Comparison of ENCODE assay signal across 1 cellular context in genomic region chr13:113393572-113394503, GRCh38.
TF ChIP-seq lines count a peak whose summit lies in the region.

No MANE protein-coding gene starts in this region.

TF ChIP-seq in HepG2, 621 proteins besides CTCF, POLR2A, EP300 and RAD21 (continued from another document and continues in another):
- TF ChIP-seq ZNF691 (CRISPR knock-in tag; IDR thresholded peaks at IDR 0.05; ENCODE audit: borderline replicate concordance, low read depth) (no peak; the same call in 1 of the 2 replicates), TMF1 (CRISPR knock-in tag; IDR thresholded peaks at IDR 0.05; ENCODE audit: low read depth) (no peak), THAP11 (CRISPR knock-in tag; IDR thresholded peaks at IDR 0.05) (no peak), ETV5 (CRISPR knock-in tag; IDR thresholded peaks at IDR 0.05; ENCODE audit: borderline replicate concordance) (peak; percentile 50; the same call in 1 of the 2 replicates), CSRNP1 (CRISPR knock-in tag; IDR thresholded peaks at IDR 0.05) (0 out of 2 replicates have a peak, but pooled peaks have one; percentile 56), NR2C2 (CRISPR knock-in tag; IDR thresholded peaks at IDR 0.05; ENCODE audit: borderline replicate concordance) (peak; percentile 36; the same call in 1 of the 2 replicates), ZSCAN5A (CRISPR knock-in tag; IDR thresholded peaks at IDR 0.05; ENCODE audit: borderline replicate concordance) (no peak), SAP130 (CRISPR knock-in tag; IDR thresholded peaks at IDR 0.05; ENCODE audit: low read depth) (peak; percentile 62), RXRA (CRISPR knock-in tag; IDR thresholded peaks at IDR 0.05) (no peak), ZNF7 (CRISPR knock-in tag; IDR thresholded peaks at IDR 0.05) (no peak), ZNF264 (CRISPR knock-in tag; IDR thresholded peaks at IDR 0.05) (no peak), ZKSCAN1 (IDR thresholded peaks at IDR 0.05; ENCODE audit: low read length) (no peak), ATM (IDR thresholded peaks at IDR 0.05; ENCODE audit: borderline replicate concordance) (no peak), AHDC1 (CRISPR knock-in tag; IDR thresholded peaks at IDR 0.05; ENCODE audit: borderline replicate concordance) (no peak), CEBPB (IDR thresholded peaks at IDR 0.05; ENCODE audit: borderline replicate concordance, low read depth, low read length) (no peak), CCDC6 (CRISPR knock-in tag; IDR thresholded peaks at IDR 0.05) (peak; percentile 55; the same call in 1 of the 2 replicates), ZMYM3 (CRISPR knock-in tag; IDR thresholded peaks at IDR 0.05) (0 out of 2 replicates have a peak, but pooled peaks have one; percentile 15), PHF21A (CRISPR knock-in tag; IDR thresholded peaks at IDR 0.05) (peak; percentile 50; the same call in 1 of the 2 replicates), EED (CRISPR knock-in tag; IDR thresholded peaks at IDR 0.05) (peak; percentile 74; the same call in 1 of the 2 replicates), SOX6 (IDR thresholded peaks at IDR 0.05) (no peak), SOX6 (CRISPR knock-in tag; IDR thresholded peaks at IDR 0.05) (0 out of 2 replicates have a peak, but pooled peaks have one; percentile 18), ZNF431 (CRISPR knock-in tag; IDR thresholded peaks at IDR 0.05; ENCODE audit: borderline replicate concordance, low read depth) (no peak), ZNF276 (CRISPR knock-in tag; IDR thresholded peaks at IDR 0.05; ENCODE audit: low read depth) (peak; percentile 39; the same call in 1 of the 2 replicates), ZFP62 (CRISPR knock-in tag; IDR thresholded peaks at IDR 0.05) (no peak), GATAD1 (CRISPR knock-in tag; IDR thresholded peaks at IDR 0.05) (0 out of 2 replicates have a peak, but pooled peaks have one; percentile 11), ATF1 (CRISPR knock-in tag; IDR thresholded peaks at IDR 0.05) (no peak), YEATS2 (CRISPR knock-in tag; IDR thresholded peaks at IDR 0.05; ENCODE audit: borderline replicate concordance) (no peak), NFAT5 (CRISPR knock-in tag; IDR thresholded peaks at IDR 0.05) (no peak), FOXM1 (CRISPR knock-in tag; IDR thresholded peaks at IDR 0.05) (no peak), MLLT10 (CRISPR knock-in tag; IDR thresholded peaks at IDR 0.05) (no peak)
- TF ChIP-seq, protein P1, sequence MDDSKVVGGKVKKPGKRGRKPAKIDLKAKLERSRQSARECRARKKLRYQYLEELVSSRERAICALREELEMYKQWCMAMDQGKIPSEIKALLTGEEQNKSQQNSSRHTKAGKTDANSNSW (CRISPR knock-in tag; IDR thresholded peaks at IDR 0.05; ENCODE audit: borderline replicate concordance) = no peak
- TF ChIP-seq, protein P2, sequence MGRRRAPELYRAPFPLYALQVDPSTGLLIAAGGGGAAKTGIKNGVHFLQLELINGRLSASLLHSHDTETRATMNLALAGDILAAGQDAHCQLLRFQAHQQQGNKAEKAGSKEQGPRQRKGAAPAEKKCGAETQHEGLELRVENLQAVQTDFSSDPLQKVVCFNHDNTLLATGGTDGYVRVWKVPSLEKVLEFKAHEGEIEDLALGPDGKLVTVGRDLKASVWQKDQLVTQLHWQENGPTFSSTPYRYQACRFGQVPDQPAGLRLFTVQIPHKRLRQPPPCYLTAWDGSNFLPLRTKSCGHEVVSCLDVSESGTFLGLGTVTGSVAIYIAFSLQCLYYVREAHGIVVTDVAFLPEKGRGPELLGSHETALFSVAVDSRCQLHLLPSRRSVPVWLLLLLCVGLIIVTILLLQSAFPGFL (CRISPR knock-in tag; IDR thresholded peaks at IDR 0.05) = no peak
- TF ChIP-seq, protein P3, sequence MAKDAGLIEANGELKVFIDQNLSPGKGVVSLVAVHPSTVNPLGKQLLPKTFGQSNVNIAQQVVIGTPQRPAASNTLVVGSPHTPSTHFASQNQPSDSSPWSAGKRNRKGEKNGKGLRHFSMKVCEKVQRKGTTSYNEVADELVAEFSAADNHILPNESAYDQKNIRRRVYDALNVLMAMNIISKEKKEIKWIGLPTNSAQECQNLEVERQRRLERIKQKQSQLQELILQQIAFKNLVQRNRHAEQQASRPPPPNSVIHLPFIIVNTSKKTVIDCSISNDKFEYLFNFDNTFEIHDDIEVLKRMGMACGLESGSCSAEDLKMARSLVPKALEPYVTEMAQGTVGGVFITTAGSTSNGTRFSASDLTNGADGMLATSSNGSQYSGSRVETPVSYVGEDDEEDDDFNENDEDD (CRISPR knock-in tag; IDR thresholded peaks at IDR 0.05; ENCODE audit: borderline replicate concordance) = peak; percentile 74; the same call in 1 of the 2 replicates
- TF ChIP-seq, protein P4, sequence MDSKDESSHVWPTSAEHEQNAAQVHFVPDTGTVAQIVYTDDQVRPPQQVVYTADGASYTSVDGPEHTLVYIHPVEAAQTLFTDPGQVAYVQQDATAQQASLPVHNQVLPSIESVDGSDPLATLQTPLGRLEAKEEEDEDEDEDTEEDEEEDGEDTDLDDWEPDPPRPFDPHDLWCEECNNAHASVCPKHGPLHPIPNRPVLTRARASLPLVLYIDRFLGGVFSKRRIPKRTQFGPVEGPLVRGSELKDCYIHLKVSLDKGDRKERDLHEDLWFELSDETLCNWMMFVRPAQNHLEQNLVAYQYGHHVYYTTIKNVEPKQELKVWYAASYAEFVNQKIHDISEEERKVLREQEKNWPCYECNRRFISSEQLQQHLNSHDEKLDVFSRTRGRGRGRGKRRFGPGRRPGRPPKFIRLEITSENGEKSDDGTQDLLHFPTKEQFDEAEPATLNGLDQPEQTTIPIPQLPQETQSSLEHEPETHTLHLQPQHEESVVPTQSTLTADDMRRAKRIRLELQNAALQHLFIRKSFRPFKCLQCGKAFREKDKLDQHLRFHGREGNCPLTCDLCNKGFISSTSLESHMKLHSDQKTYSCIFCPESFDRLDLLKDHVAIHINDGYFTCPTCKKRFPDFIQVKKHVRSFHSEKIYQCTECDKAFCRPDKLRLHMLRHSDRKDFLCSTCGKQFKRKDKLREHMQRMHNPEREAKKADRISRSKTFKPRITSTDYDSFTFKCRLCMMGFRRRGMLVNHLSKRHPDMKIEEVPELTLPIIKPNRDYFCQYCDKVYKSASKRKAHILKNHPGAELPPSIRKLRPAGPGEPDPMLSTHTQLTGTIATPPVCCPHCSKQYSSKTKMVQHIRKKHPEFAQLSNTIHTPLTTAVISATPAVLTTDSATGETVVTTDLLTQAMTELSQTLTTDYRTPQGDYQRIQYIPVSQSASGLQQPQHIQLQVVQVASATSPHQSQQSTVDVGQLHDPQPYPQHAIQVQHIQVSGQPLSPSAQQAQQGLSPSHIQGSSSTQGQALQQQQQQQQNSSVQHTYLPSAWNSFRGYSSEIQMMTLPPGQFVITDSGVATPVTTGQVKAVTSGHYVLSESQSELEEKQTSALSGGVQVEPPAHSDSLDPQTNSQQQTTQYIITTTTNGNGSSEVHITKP (CRISPR knock-in tag; IDR thresholded peaks at IDR 0.05; ENCODE audit: low read depth) = no peak
